Comparison of ENCODE assay signal across 31 cellular contexts in genomic region chr2:341912-342311, GRCh38. TPM values are rescaled to one million over a fixed set of nuclear protein-coding genes. Genes with fewer than 3 reads are reported as not detected.
"Had no signal": no experiment of that assay in that cellular context is flagged by ENCODE, and none has a peak within 500 bp of the region (broad histone marks: within the 10 kb centered on the region; RNA-seq: fewer than 3 reads in every experiment).

No MANE protein-coding gene starts in this region.

- FAIRE-seq: colon, keratinocyte, urothelium cell line had no signal

- H3K9me3 ChIP-seq: ovary, psoas muscle, testis had no signal

- ATAC-seq: esophagus mucosa; gastrocnemius medialis; left ventricle myocardium superior; lower lobe of right lung; natural killer cell; psoas muscle; right cardiac atrium; stimulated activated memory B cell treated with anti-CD40 and anti-IgM and Interleukin-4, amounts not matched to agents 10 μg/mL and 1 μg/mL and 100 μg/mL, for 72 hours; stimulated activated naive CD8-positive, alpha-beta T cell treated with anti-CD3 and anti-CD28 coated beads, Interleukin-15, Interleukin-2, amounts not matched to agents 100 U/mL and 50 U/mL, for 24 hours had no signal

- DNase-seq: dorsolateral prefrontal cortex; effector CD4-positive, alpha-beta T cell; endodermal cell; foreskin fibroblast; gastrocnemius medialis; head of caudate nucleus; left ventricle myocardium superior; lower lobe of right lung; natural killer cell; nucleus accumbens; ovary; posterior cingulate gyrus; psoas muscle; right cardiac atrium; spleen; stimulated activated CD4-positive, alpha-beta T cell treated with anti-CD3 and anti-CD28 coated beads, Interleukin-4, amount 100 ng/mL, for 4 hours; stimulated activated naive CD8-positive, alpha-beta T cell treated with anti-CD3 and anti-CD28 coated beads, Interleukin-15, Interleukin-2, amounts not matched to agents 100 U/mL and 50 U/mL, for 24 hours; substantia nigra; testis; tibial artery had no signal

- H3K27ac ChIP-seq: dorsolateral prefrontal cortex, epithelial cell of prostate, gastrocnemius medialis, lower lobe of right lung, ovary, psoas muscle, skin epidermis, spleen, testis, tibial artery, upper lobe of left lung had no signal

- H3K36me3 ChIP-seq: gastrocnemius medialis, lower lobe of right lung, ovary, spleen, tibial artery, upper lobe of left lung had no signal

- H3K27me3 ChIP-seq: dorsolateral prefrontal cortex, gastrocnemius medialis, ovary, testis, tibial artery, upper lobe of left lung had no signal

- H3K4me1 Mint-ChIP-seq: endodermal cell had no signal

- H3K4me1 ChIP-seq: gastrocnemius medialis, lower lobe of right lung, psoas muscle, spleen, testis, tibial artery, upper lobe of left lung had no signal

- H3K27ac Mint-ChIP-seq: endodermal cell had no signal

- H3K4me3 ChIP-seq: dorsolateral prefrontal cortex, gastrocnemius medialis, lower lobe of right lung, ovary, psoas muscle, skin epidermis, spleen, testis, tibial artery, upper lobe of left lung had no signal

- H3K4me3 Mint-ChIP-seq: endodermal cell; memory B cell; natural killer cell; neural crest cell; stimulated activated memory B cell treated with anti-CD40 and anti-IgM and Interleukin-4, amounts not matched to agents 10 μg/mL and 1 μg/mL and 100 μg/mL, for 72 hours had no signal

RNA-seq across cellular contexts. Expression of gene ALKAL2, which starts 54.0 kb away (rescaled TPM):
- total RNA-seq: gastrocnemius medialis, mononuclear cell had no signal
- polyA plus RNA-seq: keratinocyte had no signal
